Comparison of ENCODE assay signal across 8 cellular contexts in the genomic region with DNA sequence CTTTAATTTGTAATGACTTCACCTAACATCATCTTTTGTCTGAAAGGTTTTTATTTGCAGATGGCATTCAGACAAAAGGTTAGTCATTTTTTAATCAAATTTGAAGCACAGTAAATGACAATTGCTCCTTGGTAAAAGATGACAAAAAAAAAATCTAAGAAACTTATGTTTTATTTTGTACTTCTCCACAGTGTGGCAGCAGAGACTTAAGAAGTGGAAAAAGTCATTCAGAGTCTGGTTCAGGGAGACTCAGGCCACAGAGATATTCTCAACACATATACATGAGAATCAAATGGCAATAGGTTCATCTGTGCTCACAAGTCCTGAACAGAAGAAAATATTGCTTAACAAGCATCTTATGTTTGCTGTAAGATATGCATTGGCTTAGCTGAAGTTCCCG.
DNase-seq lines count a peak whose midpoint lies in the region; ATAC-seq and TF ChIP-seq lines count a peak whose summit lies in the region.

No MANE protein-coding gene starts in this region.

- DNase-seq in AML-193 (lab: John Stamatoyannopoulos, UW) (peak; percentile 6 to 7), KBM-7 (peak; percentile 39), glomerular visceral epithelial cell (ENCODE audit: extremely low spot score) (peak; percentile 52), uterus (no peak), ecto neural progenitor cell (ENCODE audit: low spot score) (no peak), psoas muscle (no peak)

- 87 to 89% (median 89%) methylated on average over 1 of the region's 1 CpG for WGBS in psoas muscle, 3 donors

- H3K36me3 ChIP-seq in uterus (no peaks in the 10 kb centered on the region), psoas muscle (ENCODE audit: insufficient read depth in 1 of 2, low read depth in 1 of 2) (no peaks in the 10 kb centered on the region)

- H3K27me3 ChIP-seq in uterus (no peaks in the 10 kb centered on the region), psoas muscle (ENCODE audit: insufficient read depth in 3 of 3, low read length in 2 of 3) (no peaks in the 10 kb centered on the region)

- TF ChIP-seq POLR2A in uterus (IDR thresholded peaks at IDR 0.05), result no peak

- ATAC-seq in SK-N-SH treated with all-trans-retinoic acid at 6 μM for 48 hours (peak; percentile 90), GM21786 (IDR thresholded peaks at IDR 0.05; ENCODE audit: unreplicated experiment) (no peak), psoas muscle (no peak)

- no peak overlapping the region for H3K4me3 ChIP-seq in uterus
- H3K4me3 ChIP-seq in psoas muscle, result no peak overlapping the region

- TF ChIP-seq CTCF in uterus (IDR thresholded peaks at IDR 0.05), result peak; percentile 48 to 60 (median 51)
- TF ChIP-seq CTCF in psoas muscle (IDR thresholded peaks at IDR 0.05), result no peak

- H3K4me1 ChIP-seq in uterus, result no peaks in the 10 kb centered on the region
- H3K4me1 ChIP-seq in psoas muscle, result no peaks in the 10 kb centered on the region

- H3K27ac ChIP-seq in uterus (no peak overlapping the region), psoas muscle (no peak overlapping the region)

- H3K9me3 ChIP-seq in uterus (no peaks in the 10 kb centered on the region), psoas muscle (no peaks in the 10 kb centered on the region)

- in situ Hi-C loops in KBM-7 (cut with MboI; ENCODE audit: low pct_unique_long_range_greater_than_20kb, low sequenced_read_pairs), result loop anchor here (25.0 kb wide), 1 partner anchor 250 kb away; no protein-coding TSS in a partner anchor

- intact Hi-C loops in uterus (cut with DNase I; ENCODE audit: low total_unique reads) (loop anchor here (5.0 kb wide), 1 partner anchor 255 kb away; no protein-coding TSS in a partner anchor), psoas muscle (cut with DNase I) (loop anchor here (5.0 to 10.0 kb wide), 2 partner anchors 252 to 255 kb away; no protein-coding TSS in a partner anchor)

TF ChIP-seq in SK-N-SH treated with all-trans-retinoic acid at 6 μM for 48 hours, 23 proteins besides CTCF, POLR2A, EP300 and RAD21:
- TF ChIP-seq TCF4 (CRISPR knock-in tag; IDR thresholded peaks at IDR 0.05; ENCODE audit: borderline replicate concordance) (no peak), ISL1 (CRISPR knock-in tag; IDR thresholded peaks at IDR 0.05) (peak; percentile 69)

Comparison
In these comparisons a context has a peak if more than half of its experiments do, and no peak if none do; other contexts are left out.
1. DNase-seq: peak in AML-193 (2 of 2), KBM-7 (single experiment) and glomerular visceral epithelial cell (single experiment); none in uterus (0 of 2), ecto neural progenitor cell (single experiment) and psoas muscle (0 of 2).